26 cellular contexts compared by ENCODE assay signal in the genomic region with DNA sequence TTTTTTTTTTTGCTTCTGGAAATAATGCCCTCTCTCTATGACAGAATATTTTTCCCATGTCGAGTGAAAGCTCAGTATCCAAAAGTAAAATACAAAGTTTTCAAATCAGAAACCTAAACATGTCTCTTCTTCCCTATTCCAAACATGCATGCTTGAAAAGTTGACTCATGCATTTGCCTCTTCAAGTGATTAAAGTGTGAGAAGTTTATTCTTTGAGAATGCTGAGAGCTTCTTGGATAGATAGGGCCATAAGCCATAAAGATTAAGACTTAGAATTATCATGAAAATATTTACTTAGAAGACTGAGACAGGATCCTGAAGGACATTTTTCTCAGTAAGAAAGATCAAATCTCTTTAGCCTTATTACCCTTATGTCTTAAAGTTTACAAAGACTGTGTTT.
DNase-seq lines count a peak whose midpoint lies in the region; ATAC-seq, FAIRE-seq and TF ChIP-seq lines count a peak whose summit lies in the region.
"Had no signal": no experiment of that assay in that cellular context is flagged by ENCODE, and none has a peak within 500 bp of the region (broad histone marks: within the 10 kb centered on the region; RNA-seq: fewer than 3 reads in every experiment).

No MANE protein-coding gene starts in this region.

- H3K36me3 ChIP-seq in smooth muscle cell (ENCODE audit: low read depth) (no peaks in the 10 kb centered on the region), mammary epithelial cell (ENCODE audit: insufficient read depth, low read length) (no peaks in the 10 kb centered on the region)
- H3K36me3 ChIP-seq: BE2C, Peyer's patch, SJSA1 had no signal

- peak overlapping the region; percentile 24 for H3K4me2 ChIP-seq in smooth muscle cell
- no peak overlapping the region for H3K4me2 ChIP-seq in mammary epithelial cell (ENCODE audit: insufficient read depth, low read depth, low read length)

- H3K27me3 ChIP-seq in smooth muscle cell (ENCODE audit: low read depth) (no peaks in the 10 kb centered on the region), mammary epithelial cell (ENCODE audit: insufficient read depth, low read length) (no peaks in the 10 kb centered on the region)
- H3K27me3 ChIP-seq: BE2C, Peyer's patch, SJSA1 had no signal

- BruUV-seq in mammary epithelial cell (replicated peaks; lab: Mats Ljungman, UMichigan) = no TSS peak

- CTCF ChIA-PET in mammary epithelial cell (lab: Charles Lee; ENCODE audit: low non-redundant PET) = no interaction called here

- ATAC-seq in HG03469 (IDR thresholded peaks at IDR 0.05; ENCODE audit: unreplicated experiment) (no peak), GM21786 (IDR thresholded peaks at IDR 0.05; ENCODE audit: unreplicated experiment) (no peak)
- no peak for ATAC-seq in naive thymus-derived CD8-positive, alpha-beta T cell
- ATAC-seq: GM12878 had no signal

- H4K20me1 ChIP-seq in smooth muscle cell (ENCODE audit: low read depth) (no peaks in the 10 kb centered on the region), mammary epithelial cell (ENCODE audit: insufficient read depth, low read length) (no peaks in the 10 kb centered on the region)

- no peaks in the 10 kb centered on the region for H3F3A ChIP-seq in smooth muscle cell (ENCODE audit: low read depth)

- DNase-seq in GM19239 (ENCODE audit: insufficient read length, low spot score) (no peak), amniotic epithelial cell (ENCODE audit: low read depth) (peak; percentile 62), fibroblast of pulmonary artery (ENCODE audit: low read depth) (peak; percentile 3), smooth muscle cell (lab: John Stamatoyannopoulos, UW; ENCODE audit: unreplicated experiment) (no peak), mammary epithelial cell (no peak)
- no peak for DNase-seq in naive thymus-derived CD8-positive, alpha-beta T cell
- DNase-seq: ACHN; BE2C; CD4-positive, CD25-positive, alpha-beta regulatory T cell; COR-L47; DMS 273 treated with DMSO at 0.1 percent for 48 hours; GF-D8; H7; HFFc6; Karpas-422; MM.1S; NCI-H1092; NCI-H146; NCI-H2081; Peyer's patch had no signal

- intact Hi-C loops in mammary epithelial cell (cut with micrococcal nuclease) = no loop called here

- no peak overlapping the region for H2AFZ ChIP-seq in smooth muscle cell (ENCODE audit: low read depth)
- H2AFZ ChIP-seq in mammary epithelial cell (ENCODE audit: low read depth, low read length) = no peak overlapping the region

- POLR2A ChIA-PET in naive thymus-derived CD8-positive, alpha-beta T cell (lab: Charles Lee) = no interaction called here

- H3K4me1 ChIP-seq in smooth muscle cell (ENCODE audit: low read depth) (no peaks in the 10 kb centered on the region), mammary epithelial cell (ENCODE audit: insufficient read depth, low read length) (no peaks in the 10 kb centered on the region)
- H3K4me1 ChIP-seq: BE2C, Peyer's patch, SJSA1 had no signal

- H3K27ac ChIP-seq in smooth muscle cell (ENCODE audit: low read depth) (peak overlapping the region; percentile 10), mammary epithelial cell (ENCODE audit: insufficient read depth, low read depth, low read length) (no peak overlapping the region)
- H3K27ac ChIP-seq: Peyer's patch, SJSA1 had no signal

- H3K9me3 ChIP-seq in smooth muscle cell (replicated peaks; ENCODE audit: low read depth) (no peaks in the 10 kb centered on the region), mammary epithelial cell (replicated peaks; ENCODE audit: insufficient read depth, low read length) (no peaks in the 10 kb centered on the region)
- H3K9me3 ChIP-seq: BE2C, Peyer's patch, SJSA1 had no signal

- H3K4me3 Mint-ChIP-seq in naive thymus-derived CD8-positive, alpha-beta T cell = no peak overlapping the region
- H3K4me3 Mint-ChIP-seq: CD4-positive, CD25-positive, alpha-beta regulatory T cell; HFFc6; IgD-negative memory B cell had no signal

- WGBS in smooth muscle cell (ENCODE audit: low lambda C conversion rate) = 40% methylated on average over 1 of the region's 1 CpG
- 82% methylated on average over 1 of the region's 1 CpG for WGBS in mammary epithelial cell (ENCODE audit: low coverage, missing lambda C conversion rate)

- H3K36me3 Mint-ChIP-seq in naive thymus-derived CD8-positive, alpha-beta T cell = peaks cover 20 to 44% (median 43%) of the 10 kb centered on the region in 3 donors

- H3K27ac Mint-ChIP-seq in naive thymus-derived CD8-positive, alpha-beta T cell = peak overlapping the region in 3 of 10 donors; percentile 19 to 66 (median 27)
- H3K27ac Mint-ChIP-seq: HFFc6, IgD-negative memory B cell had no signal

- FAIRE-seq in GM19239 (lab: Jason Lieb, UNC) = peak; percentile 8
- FAIRE-seq: GM12878, HTR-8/SVneo had no signal

- TF ChIP-seq CTCF in fibroblast of pulmonary artery (IDR thresholded peaks at IDR 0.05; ENCODE audit: low read length, missing control alignments) = no peak
- no peak for TF ChIP-seq CTCF in smooth muscle cell (IDR thresholded peaks at IDR 0.05; ENCODE audit: borderline replicate concordance, insufficient read depth, poor library complexity, severe bottlenecking)
- TF ChIP-seq CTCF in mammary epithelial cell (conservative IDR thresholded peaks at IDR 0.05 in 1 of 2, IDR thresholded peaks at IDR 0.05 in 1 of 2; ENCODE audit: extremely low read depth in 1 of 2, insufficient read depth in 1 of 2, low read depth in 1 of 2, low read length in 2 of 2) = no peak

- peaks cover 0 to 5% (median 2%) of the 10 kb centered on the region in 4 donors for H3K4me1 Mint-ChIP-seq in naive thymus-derived CD8-positive, alpha-beta T cell
- H3K4me1 Mint-ChIP-seq: IgD-negative memory B cell had no signal

- dilution Hi-C loops in mammary epithelial cell (cut with HindIII; ENCODE audit: low sequenced_read_pairs) = no loop called here

- no peaks in the 10 kb centered on the region for H3K27me3 Mint-ChIP-seq in naive thymus-derived CD8-positive, alpha-beta T cell
- H3K27me3 Mint-ChIP-seq: CD4-positive, CD25-positive, alpha-beta regulatory T cell; IgD-negative memory B cell had no signal

- H3K79me2 ChIP-seq in smooth muscle cell (ENCODE audit: low read depth) (no peaks in the 10 kb centered on the region), mammary epithelial cell (ENCODE audit: insufficient read depth, low read length) (no peaks in the 10 kb centered on the region)

- H3K4me3 ChIP-seq in fibroblast of pulmonary artery (replicated peaks; ENCODE audit: low read depth, low read length) = no peak overlapping the region
- no peak overlapping the region for H3K4me3 ChIP-seq in smooth muscle cell
- H3K4me3 ChIP-seq in mammary epithelial cell (replicated peaks in 1 of 3; ENCODE audit: insufficient read depth in 1 of 3, low read depth in 2 of 3, low read length in 3 of 3) = no peak overlapping the region
- H3K4me3 ChIP-seq: GM12878, Peyer's patch, SJSA1 had no signal

- peaks cover 0 to 11% (median 8%) of the 10 kb centered on the region in 9 donors for H3K9me3 Mint-ChIP-seq in naive thymus-derived CD8-positive, alpha-beta T cell
- H3K9me3 Mint-ChIP-seq: HFFc6 had no signal

- in situ Hi-C loops in mammary epithelial cell (cut with MboI; ENCODE audit: low sequenced_read_pairs in 2 of 2) = no loop called here

- no peak overlapping the region for H3K9ac ChIP-seq in smooth muscle cell (ENCODE audit: low read depth)
- H3K9ac ChIP-seq in mammary epithelial cell (ENCODE audit: insufficient read depth, low read length) = no peak overlapping the region

Comparison
In these comparisons a context has a peak if more than half of its experiments do, and no peak if none do; other contexts are left out.
1. DNase-seq: peak in amniotic epithelial cell (single experiment) and fibroblast of pulmonary artery (single experiment); none in GM19239 (single experiment), smooth muscle cell (single experiment), mammary epithelial cell (single experiment) and naive thymus-derived CD8-positive, alpha-beta T cell (0 of 10).